Comparison of ENCODE assay signal across 14 cellular contexts in the genomic region with DNA sequence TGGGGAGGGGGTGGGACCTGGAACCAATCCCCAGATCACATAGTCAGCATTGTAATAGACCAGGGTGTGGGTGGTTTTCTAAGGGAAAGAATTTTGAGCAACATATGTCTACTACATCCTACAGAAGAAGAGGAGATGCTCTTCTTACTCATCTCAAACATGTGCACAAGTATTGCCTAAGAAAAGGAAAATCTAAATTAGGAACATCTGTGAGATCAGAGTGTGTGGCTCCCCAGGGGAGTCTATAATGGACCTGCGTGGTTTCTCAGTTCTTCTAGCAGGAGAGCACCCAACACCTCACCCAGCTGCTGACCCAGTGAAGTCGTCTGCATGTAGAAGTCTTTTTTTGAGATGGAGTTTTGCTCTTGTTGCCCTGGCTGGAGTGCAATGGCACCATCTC.
DNase-seq lines count a peak whose midpoint lies in the region; ATAC-seq, FAIRE-seq and TF ChIP-seq lines count a peak whose summit lies in the region.
"Had no signal": no experiment of that assay in that cellular context is flagged by ENCODE, and none has a peak within 500 bp of the region (broad histone marks: within the 10 kb centered on the region; RNA-seq: fewer than 3 reads in every experiment).

No MANE protein-coding gene starts in this region.

- H3K27me3 Mint-ChIP-seq in stimulated activated naive B cell treated with anti-CD40 and anti-IgM and Interleukin-4, amounts not matched to agents 10 μg/mL and 1 μg/mL and 100 μg/mL, for 72 hours: peaks cover 20 to 28% of the 10 kb centered on the region in 2 donors
- peaks cover 10 to 46% (median 25%) of the 10 kb centered on the region in 5 donors for H3K27me3 Mint-ChIP-seq in naive thymus-derived CD8-positive, alpha-beta T cell

- no peak for TF ChIP-seq RAD21 in HepG2 (CRISPR knock-in tag; IDR thresholded peaks at IDR 0.05)

- H3K4me1 ChIP-seq in adipocyte (ENCODE audit: control insufficient read depth, insufficient read depth, low read length) (peaks cover 5% of the 10 kb centered on the region), HepG2 (ENCODE audit: insufficient read depth, low read length) (no peaks in the 10 kb centered on the region)
- H3K4me1 ChIP-seq: A549 had no signal

- H3K36me3 Mint-ChIP-seq in stimulated activated naive B cell treated with anti-CD40 and anti-IgM and Interleukin-4, amounts not matched to agents 10 μg/mL and 1 μg/mL and 100 μg/mL, for 72 hours: peaks cover 0 to 3% of the 10 kb centered on the region in 2 donors
- peaks cover 0 to 5% (median 0%) of the 10 kb centered on the region in 3 donors for H3K36me3 Mint-ChIP-seq in naive thymus-derived CD8-positive, alpha-beta T cell
- H3K36me3 Mint-ChIP-seq: CD4-positive, CD25-positive, alpha-beta regulatory T cell had no signal

- CTCF ChIA-PET in HepG2 (lab: Yijun Ruan, JAX; ENCODE audit: low intra/inter-chr PET ratio, low total read pairs): no interaction called here

- peaks cover 3 to 4% of the 10 kb centered on the region in 2 donors for H3K9me3 Mint-ChIP-seq in stimulated activated naive B cell treated with anti-CD40 and anti-IgM and Interleukin-4, amounts not matched to agents 10 μg/mL and 1 μg/mL and 100 μg/mL, for 72 hours
- peaks cover 0 to 7% (median 0%) of the 10 kb centered on the region in 9 donors for H3K9me3 Mint-ChIP-seq in naive thymus-derived CD8-positive, alpha-beta T cell

- H3K4me3 ChIP-seq in adipocyte (ENCODE audit: low read length) (no peak overlapping the region), HepG2 (replicated peaks in 1 of 3; ENCODE audit: insufficient read depth in 1 of 3, low read depth in 2 of 3, low read length in 3 of 3) (no peak overlapping the region)
- H3K4me3 ChIP-seq: A549, K562 had no signal

- no peak overlapping the region for H3K9ac ChIP-seq in adipocyte (ENCODE audit: low read length)
- no peak overlapping the region for H3K9ac ChIP-seq in HepG2 (ENCODE audit: insufficient read depth, low read depth, low read length)

- TF ChIP-seq POLR2A in HepG2 (IDR thresholded peaks at IDR 0.05; ENCODE audit: insufficient read depth in 1 of 2, low read depth in 2 of 2, low read length in 2 of 2): no peak

- H3K4me3 Mint-ChIP-seq in stimulated activated naive B cell treated with anti-CD40 and anti-IgM and Interleukin-4, amounts not matched to agents 10 μg/mL and 1 μg/mL and 100 μg/mL, for 72 hours: no peak overlapping the region
- no peak overlapping the region for H3K4me3 Mint-ChIP-seq in naive thymus-derived CD8-positive, alpha-beta T cell
- H3K4me3 Mint-ChIP-seq: CD4-positive, CD25-positive, alpha-beta regulatory T cell had no signal

- H3K4me2 ChIP-seq in HepG2 (ENCODE audit: low read depth, low read length): no peak overlapping the region
- H3K4me2 ChIP-seq: A549 had no signal

- in situ Hi-C loops in HepG2 (cut with HindIII; ENCODE audit: extremely low pct_ligation_motif_present, low pct_unique_long_range_greater_than_20kb): no loop called here

- DNase-seq in GM03348 (ENCODE audit: low spot score) (peak; percentile 24), adipocyte (ENCODE audit: low read depth) (peak; percentile 40), inferior parietal cortex (ENCODE audit: extremely low spot score) (peak; percentile 39), HepG2 (ENCODE audit: low spot score) (no peak)
- no peak for DNase-seq in stimulated activated naive B cell treated with anti-CD40 and anti-IgM and Interleukin-4, amounts not matched to agents 10 μg/mL and 1 μg/mL and 100 μg/mL, for 72 hours
- DNase-seq in naive thymus-derived CD8-positive, alpha-beta T cell: no peak
- DNase-seq: CD4-positive, CD25-positive, alpha-beta regulatory T cell; DMS53 had no signal

- H3K4me1 Mint-ChIP-seq in stimulated activated naive B cell treated with anti-CD40 and anti-IgM and Interleukin-4, amounts not matched to agents 10 μg/mL and 1 μg/mL and 100 μg/mL, for 72 hours: peaks cover 11 to 15% of the 10 kb centered on the region in 2 donors
- H3K4me1 Mint-ChIP-seq in naive thymus-derived CD8-positive, alpha-beta T cell: peaks cover 2 to 10% (median 6%) of the 10 kb centered on the region in 4 donors

- TF ChIP-seq CTCF in HepG2 (CRISPR knock-in tag; IDR thresholded peaks at IDR 0.05): no peak

- no peak for FAIRE-seq in HepG2 (lab: Jason Lieb, UNC)
- FAIRE-seq: A549, GM12891, K562 had no signal

- TF ChIP-seq EP300 in HepG2 (IDR thresholded peaks at IDR 0.05; ENCODE audit: low read depth in 2 of 2, low read length in 2 of 2): no peak
- TF ChIP-seq EP300 in HepG2 (CRISPR knock-in tag; IDR thresholded peaks at IDR 0.05; ENCODE audit: borderline replicate concordance): no peak

- H3K9me3 ChIP-seq in adipocyte (ENCODE audit: control insufficient read depth, low read length) (no peaks in the 10 kb centered on the region), HepG2 (ENCODE audit: low read length) (no peaks in the 10 kb centered on the region)
- H3K9me3 ChIP-seq: A549 had no signal

- POLR2A ChIA-PET in HepG2 (lab: Yijun Ruan, JAX): no interaction called here
- POLR2A ChIA-PET in naive thymus-derived CD8-positive, alpha-beta T cell (lab: Charles Lee): no interaction called here

- H3K79me2 ChIP-seq in HepG2 (ENCODE audit: insufficient read depth, low read length): no peaks in the 10 kb centered on the region

- H4K20me1 ChIP-seq in HepG2 (ENCODE audit: insufficient read depth, low read length): no peaks in the 10 kb centered on the region

- intact Hi-C loops in HepG2 (cut with micrococcal nuclease; ENCODE audit: unreplicated experiment): no loop called here

- H2AFZ ChIP-seq in HepG2 (ENCODE audit: low read length): no peak overlapping the region

- peak; percentile 53 to 71 for ATAC-seq in stimulated activated naive B cell treated with anti-CD40 and anti-IgM and Interleukin-4, amounts not matched to agents 10 μg/mL and 1 μg/mL and 100 μg/mL, for 72 hours (replicated peaks)
- ATAC-seq in GM21447 (IDR thresholded peaks at IDR 0.05; ENCODE audit: unreplicated experiment) (no peak), HepG2 (no peak)
- ATAC-seq in naive thymus-derived CD8-positive, alpha-beta T cell: no peak
- ATAC-seq: A549, HCT116, K562 had no signal

- BruUV-seq in HepG2 (replicated peaks; lab: Mats Ljungman, UMichigan): no TSS peak

- H3K36me3 ChIP-seq in adipocyte (ENCODE audit: control insufficient read depth, insufficient read depth, low read length, severe bottlenecking): no peaks in the 10 kb centered on the region
- H3K36me3 ChIP-seq in HepG2 (replicated peaks in 1 of 2; ENCODE audit: control insufficient read depth in 1 of 2, insufficient read depth in 2 of 2, low read length in 2 of 2): no peaks in the 10 kb centered on the region

- H3K27ac Mint-ChIP-seq in stimulated activated naive B cell treated with anti-CD40 and anti-IgM and Interleukin-4, amounts not matched to agents 10 μg/mL and 1 μg/mL and 100 μg/mL, for 72 hours: no peak overlapping the region
- H3K27ac Mint-ChIP-seq in naive thymus-derived CD8-positive, alpha-beta T cell: no peak overlapping the region
- H3K27ac Mint-ChIP-seq: CD4-positive, CD25-positive, alpha-beta regulatory T cell had no signal

- 0% methylated on average over 2 of the region's 2 CpGs for WGBS in HepG2 (ENCODE audit: low lambda C conversion rate)

- no peak overlapping the region for H3K27ac ChIP-seq in HepG2 (ENCODE audit: extremely low read length, insufficient read depth, low read length)
- H3K27ac ChIP-seq: A549, HL-60 had no signal

- H3K27me3 ChIP-seq in adipocyte (replicated peaks; ENCODE audit: control insufficient read depth, insufficient read depth, low read length) (peaks cover 34% of the 10 kb centered on the region), HepG2 (ENCODE audit: control insufficient read depth in 1 of 2, insufficient read depth in 2 of 2, low read length in 2 of 2) (peaks cover 0 to 1% of the 10 kb centered on the region in 2 experiments; a peak in 2 of 5 replicates)

TF ChIP-seq in HepG2, 621 proteins besides CTCF, POLR2A, EP300 and RAD21 (continues in another document):
- TF ChIP-seq PATZ1 (CRISPR knock-in tag; IDR thresholded peaks at IDR 0.05) (no peak), CBX2 (IDR thresholded peaks at IDR 0.05; ENCODE audit: low read depth, low read length) (no peak), CBX2 (CRISPR knock-in tag; IDR thresholded peaks at IDR 0.05; ENCODE audit: low read depth) (no peak), ZBTB21 (CRISPR knock-in tag; IDR thresholded peaks at IDR 0.05) (no peak)

Comparison
In these comparisons a context has a peak if more than half of its experiments do, and no peak if none do; other contexts are left out.
1. DNase-seq: peak in GM03348 (single experiment), adipocyte (single experiment) and inferior parietal cortex (single experiment); none in stimulated activated naive B cell treated with anti-CD40 and anti-IgM and Interleukin-4, amounts not matched to agents 10 μg/mL and 1 μg/mL and 100 μg/mL, for 72 hours (single experiment), HepG2 (single experiment) and naive thymus-derived CD8-positive, alpha-beta T cell (0 of 10).
2. ATAC-seq: peak in stimulated activated naive B cell treated with anti-CD40 and anti-IgM and Interleukin-4, amounts not matched to agents 10 μg/mL and 1 μg/mL and 100 μg/mL, for 72 hours (2 of 2); none in GM21447 (single experiment), HepG2 (single experiment) and naive thymus-derived CD8-positive, alpha-beta T cell (0 of 2).